1 cellular context compared by ENCODE assay signal in the genomic region with DNA sequence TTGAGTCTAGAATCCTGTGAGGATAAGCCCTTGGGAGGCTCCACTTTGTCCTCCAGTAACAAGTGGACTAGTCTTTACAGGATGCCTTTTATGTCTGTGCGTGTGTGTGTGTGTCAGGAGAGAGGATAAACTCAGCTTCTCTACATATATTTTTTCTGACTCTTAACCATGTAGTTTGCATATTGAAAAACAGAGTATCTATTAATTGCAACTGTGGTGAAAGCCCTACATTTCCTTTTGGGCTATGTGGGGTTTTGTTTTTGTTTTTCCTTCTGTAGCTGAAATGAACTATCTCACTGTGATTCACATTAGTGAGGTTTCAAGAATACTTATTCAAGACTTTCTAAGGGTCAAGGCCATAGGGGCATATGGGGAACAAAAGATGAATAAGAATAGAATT.
TF ChIP-seq lines count a peak whose summit lies in the region.

No MANE protein-coding gene starts in this region.

TF ChIP-seq in GM12878, 131 proteins besides CTCF, POLR2A, EP300 and RAD21 (continued from another document):
- TF ChIP-seq, protein P1, sequence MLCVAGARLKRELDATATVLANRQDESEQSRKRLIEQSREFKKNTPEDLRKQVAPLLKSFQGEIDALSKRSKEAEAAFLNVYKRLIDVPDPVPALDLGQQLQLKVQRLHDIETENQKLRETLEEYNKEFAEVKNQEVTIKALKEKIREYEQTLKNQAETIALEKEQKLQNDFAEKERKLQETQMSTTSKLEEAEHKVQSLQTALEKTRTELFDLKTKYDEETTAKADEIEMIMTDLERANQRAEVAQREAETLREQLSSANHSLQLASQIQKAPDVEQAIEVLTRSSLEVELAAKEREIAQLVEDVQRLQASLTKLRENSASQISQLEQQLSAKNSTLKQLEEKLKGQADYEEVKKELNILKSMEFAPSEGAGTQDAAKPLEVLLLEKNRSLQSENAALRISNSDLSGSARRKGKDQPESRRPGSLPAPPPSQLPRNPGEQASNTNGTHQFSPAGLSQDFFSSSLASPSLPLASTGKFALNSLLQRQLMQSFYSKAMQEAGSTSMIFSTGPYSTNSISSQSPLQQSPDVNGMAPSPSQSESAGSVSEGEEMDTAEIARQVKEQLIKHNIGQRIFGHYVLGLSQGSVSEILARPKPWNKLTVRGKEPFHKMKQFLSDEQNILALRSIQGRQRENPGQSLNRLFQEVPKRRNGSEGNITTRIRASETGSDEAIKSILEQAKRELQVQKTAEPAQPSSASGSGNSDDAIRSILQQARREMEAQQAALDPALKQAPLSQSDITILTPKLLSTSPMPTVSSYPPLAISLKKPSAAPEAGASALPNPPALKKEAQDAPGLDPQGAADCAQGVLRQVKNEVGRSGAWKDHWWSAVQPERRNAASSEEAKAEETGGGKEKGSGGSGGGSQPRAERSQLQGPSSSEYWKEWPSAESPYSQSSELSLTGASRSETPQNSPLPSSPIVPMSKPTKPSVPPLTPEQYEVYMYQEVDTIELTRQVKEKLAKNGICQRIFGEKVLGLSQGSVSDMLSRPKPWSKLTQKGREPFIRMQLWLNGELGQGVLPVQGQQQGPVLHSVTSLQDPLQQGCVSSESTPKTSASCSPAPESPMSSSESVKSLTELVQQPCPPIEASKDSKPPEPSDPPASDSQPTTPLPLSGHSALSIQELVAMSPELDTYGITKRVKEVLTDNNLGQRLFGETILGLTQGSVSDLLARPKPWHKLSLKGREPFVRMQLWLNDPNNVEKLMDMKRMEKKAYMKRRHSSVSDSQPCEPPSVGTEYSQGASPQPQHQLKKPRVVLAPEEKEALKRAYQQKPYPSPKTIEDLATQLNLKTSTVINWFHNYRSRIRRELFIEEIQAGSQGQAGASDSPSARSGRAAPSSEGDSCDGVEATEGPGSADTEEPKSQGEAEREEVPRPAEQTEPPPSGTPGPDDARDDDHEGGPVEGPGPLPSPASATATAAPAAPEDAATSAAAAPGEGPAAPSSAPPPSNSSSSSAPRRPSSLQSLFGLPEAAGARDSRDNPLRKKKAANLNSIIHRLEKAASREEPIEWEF (IDR thresholded peaks at IDR 0.05; ENCODE audit: insufficient replicate concordance, low read depth, low read length) = peak; percentile 25
- TF ChIP-seq, protein P2, sequence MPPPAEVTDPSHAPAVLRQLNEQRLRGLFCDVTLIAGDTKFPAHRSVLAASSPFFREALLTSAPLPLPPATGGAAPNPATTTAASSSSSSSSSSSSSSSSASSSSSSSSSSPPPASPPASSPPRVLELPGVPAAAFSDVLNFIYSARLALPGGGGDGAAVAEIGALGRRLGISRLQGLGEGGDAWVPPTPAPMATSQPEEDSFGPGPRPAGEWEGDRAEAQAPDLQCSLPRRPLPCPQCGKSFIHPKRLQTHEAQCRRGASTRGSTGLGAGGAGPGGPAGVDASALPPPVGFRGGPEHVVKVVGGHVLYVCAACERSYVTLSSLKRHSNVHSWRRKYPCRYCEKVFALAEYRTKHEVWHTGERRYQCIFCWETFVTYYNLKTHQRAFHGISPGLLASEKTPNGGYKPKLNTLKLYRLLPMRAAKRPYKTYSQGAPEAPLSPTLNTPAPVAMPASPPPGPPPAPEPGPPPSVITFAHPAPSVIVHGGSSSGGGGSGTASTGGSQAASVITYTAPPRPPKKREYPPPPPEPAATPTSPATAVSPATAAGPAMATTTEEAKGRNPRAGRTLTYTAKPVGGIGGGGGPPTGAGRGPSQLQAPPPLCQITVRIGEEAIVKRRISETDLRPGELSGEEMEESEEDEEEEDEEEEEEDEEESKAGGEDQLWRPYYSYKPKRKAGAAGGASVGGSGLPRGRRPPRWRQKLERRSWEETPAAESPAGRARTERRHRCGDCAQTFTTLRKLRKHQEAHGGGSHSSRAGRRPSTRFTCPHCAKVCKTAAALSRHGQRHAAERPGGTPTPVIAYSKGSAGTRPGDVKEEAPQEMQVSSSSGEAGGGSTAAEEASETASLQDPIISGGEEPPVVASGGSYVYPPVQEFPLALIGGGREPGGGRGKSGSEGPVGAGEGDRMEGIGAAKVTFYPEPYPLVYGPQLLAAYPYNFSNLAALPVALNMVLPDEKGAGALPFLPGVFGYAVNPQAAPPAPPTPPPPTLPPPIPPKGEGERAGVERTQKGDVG (CRISPR knock-in tag; IDR thresholded peaks at IDR 0.05) = no peak
- no peak for TF ChIP-seq SIX5 (IDR thresholded peaks at IDR 0.05; ENCODE audit: low read depth, low read length, severe bottlenecking)
- TF ChIP-seq BHLHE40 (IDR thresholded peaks at IDR 0.05; ENCODE audit: borderline replicate concordance in 1 of 2, low read depth in 2 of 2, low read length in 1 of 2) = 0 out of 4 replicates have a peak, but pooled peaks of 1 of the 2 experiments have one; percentile 11
- TF ChIP-seq RBBP5 (conservative IDR thresholded peaks at IDR 0.05) = no peak
- TF ChIP-seq SIN3A (IDR thresholded peaks at IDR 0.05; ENCODE audit: low read depth, low read length) = no peak
- TF ChIP-seq, protein P3, sequence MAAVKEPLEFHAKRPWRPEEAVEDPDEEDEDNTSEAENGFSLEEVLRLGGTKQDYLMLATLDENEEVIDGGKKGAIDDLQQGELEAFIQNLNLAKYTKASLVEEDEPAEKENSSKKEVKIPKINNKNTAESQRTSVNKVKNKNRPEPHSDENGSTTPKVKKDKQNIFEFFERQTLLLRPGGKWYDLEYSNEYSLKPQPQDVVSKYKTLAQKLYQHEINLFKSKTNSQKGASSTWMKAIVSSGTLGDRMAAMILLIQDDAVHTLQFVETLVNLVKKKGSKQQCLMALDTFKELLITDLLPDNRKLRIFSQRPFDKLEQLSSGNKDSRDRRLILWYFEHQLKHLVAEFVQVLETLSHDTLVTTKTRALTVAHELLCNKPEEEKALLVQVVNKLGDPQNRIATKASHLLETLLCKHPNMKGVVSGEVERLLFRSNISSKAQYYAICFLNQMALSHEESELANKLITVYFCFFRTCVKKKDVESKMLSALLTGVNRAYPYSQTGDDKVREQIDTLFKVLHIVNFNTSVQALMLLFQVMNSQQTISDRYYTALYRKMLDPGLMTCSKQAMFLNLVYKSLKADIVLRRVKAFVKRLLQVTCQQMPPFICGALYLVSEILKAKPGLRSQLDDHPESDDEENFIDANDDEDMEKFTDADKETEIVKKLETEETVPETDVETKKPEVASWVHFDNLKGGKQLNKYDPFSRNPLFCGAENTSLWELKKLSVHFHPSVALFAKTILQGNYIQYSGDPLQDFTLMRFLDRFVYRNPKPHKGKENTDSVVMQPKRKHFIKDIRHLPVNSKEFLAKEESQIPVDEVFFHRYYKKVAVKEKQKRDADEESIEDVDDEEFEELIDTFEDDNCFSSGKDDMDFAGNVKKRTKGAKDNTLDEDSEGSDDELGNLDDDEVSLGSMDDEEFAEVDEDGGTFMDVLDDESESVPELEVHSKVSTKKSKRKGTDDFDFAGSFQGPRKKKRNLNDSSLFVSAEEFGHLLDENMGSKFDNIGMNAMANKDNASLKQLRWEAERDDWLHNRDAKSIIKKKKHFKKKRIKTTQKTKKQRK (IDR thresholded peaks at IDR 0.05; ENCODE audit: low read depth, low read length) = no peak
- no peak for TF ChIP-seq ETV6 (conservative IDR thresholded peaks at IDR 0.05 in 1 of 2, IDR thresholded peaks at IDR 0.05 in 1 of 2; ENCODE audit: borderline replicate concordance in 1 of 2, low read depth in 1 of 2)
- TF ChIP-seq, protein P4, sequence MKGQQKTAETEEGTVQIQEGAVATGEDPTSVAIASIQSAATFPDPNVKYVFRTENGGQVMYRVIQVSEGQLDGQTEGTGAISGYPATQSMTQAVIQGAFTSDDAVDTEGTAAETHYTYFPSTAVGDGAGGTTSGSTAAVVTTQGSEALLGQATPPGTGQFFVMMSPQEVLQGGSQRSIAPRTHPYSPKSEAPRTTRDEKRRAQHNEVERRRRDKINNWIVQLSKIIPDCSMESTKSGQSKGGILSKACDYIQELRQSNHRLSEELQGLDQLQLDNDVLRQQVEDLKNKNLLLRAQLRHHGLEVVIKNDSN (IDR thresholded peaks at IDR 0.05; ENCODE audit: borderline replicate concordance, extremely low read length, insufficient read depth, low read depth, low read length) = no peak
- TF ChIP-seq RUNX3 (IDR thresholded peaks at IDR 0.05; ENCODE audit: low read length) = peak; percentile 77
- TF ChIP-seq, protein P5, sequence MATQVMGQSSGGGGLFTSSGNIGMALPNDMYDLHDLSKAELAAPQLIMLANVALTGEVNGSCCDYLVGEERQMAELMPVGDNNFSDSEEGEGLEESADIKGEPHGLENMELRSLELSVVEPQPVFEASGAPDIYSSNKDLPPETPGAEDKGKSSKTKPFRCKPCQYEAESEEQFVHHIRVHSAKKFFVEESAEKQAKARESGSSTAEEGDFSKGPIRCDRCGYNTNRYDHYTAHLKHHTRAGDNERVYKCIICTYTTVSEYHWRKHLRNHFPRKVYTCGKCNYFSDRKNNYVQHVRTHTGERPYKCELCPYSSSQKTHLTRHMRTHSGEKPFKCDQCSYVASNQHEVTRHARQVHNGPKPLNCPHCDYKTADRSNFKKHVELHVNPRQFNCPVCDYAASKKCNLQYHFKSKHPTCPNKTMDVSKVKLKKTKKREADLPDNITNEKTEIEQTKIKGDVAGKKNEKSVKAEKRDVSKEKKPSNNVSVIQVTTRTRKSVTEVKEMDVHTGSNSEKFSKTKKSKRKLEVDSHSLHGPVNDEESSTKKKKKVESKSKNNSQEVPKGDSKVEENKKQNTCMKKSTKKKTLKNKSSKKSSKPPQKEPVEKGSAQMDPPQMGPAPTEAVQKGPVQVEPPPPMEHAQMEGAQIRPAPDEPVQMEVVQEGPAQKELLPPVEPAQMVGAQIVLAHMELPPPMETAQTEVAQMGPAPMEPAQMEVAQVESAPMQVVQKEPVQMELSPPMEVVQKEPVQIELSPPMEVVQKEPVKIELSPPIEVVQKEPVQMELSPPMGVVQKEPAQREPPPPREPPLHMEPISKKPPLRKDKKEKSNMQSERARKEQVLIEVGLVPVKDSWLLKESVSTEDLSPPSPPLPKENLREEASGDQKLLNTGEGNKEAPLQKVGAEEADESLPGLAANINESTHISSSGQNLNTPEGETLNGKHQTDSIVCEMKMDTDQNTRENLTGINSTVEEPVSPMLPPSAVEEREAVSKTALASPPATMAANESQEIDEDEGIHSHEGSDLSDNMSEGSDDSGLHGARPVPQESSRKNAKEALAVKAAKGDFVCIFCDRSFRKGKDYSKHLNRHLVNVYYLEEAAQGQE (IDR thresholded peaks at IDR 0.05; ENCODE audit: low read depth, low read length) = no peak
- no peak for TF ChIP-seq ASH2L (IDR thresholded peaks at IDR 0.05; ENCODE audit: borderline replicate concordance, low read depth)
